ENCODE assay signal across 1 cellular context in the genomic region with DNA sequence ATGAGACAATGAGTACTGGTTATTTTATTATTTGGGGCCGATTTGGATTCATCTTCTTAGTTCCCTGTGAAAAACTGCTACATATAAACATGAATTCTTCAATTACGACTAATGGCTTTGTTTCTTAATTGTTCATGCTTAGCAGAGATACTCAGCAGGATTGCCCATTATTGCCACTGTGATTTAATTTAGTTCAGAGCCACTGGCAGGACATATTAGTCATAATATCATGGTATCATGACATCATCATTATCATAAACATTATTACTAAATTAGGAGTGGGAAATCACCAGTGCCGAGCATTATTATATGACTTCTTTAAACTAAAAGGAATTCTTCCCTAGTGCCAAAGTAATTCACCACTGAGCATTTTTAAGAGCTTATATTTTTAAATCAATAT.
TF ChIP-seq lines count a peak whose summit lies in the region.

No MANE protein-coding gene starts in this region.

TF ChIP-seq in SK-N-SH treated with all-trans-retinoic acid at 6 μM for 48 hours, 23 proteins besides CTCF, POLR2A, EP300 and RAD21 (continued from another document):
- TF ChIP-seq PATZ1 (CRISPR knock-in tag; IDR thresholded peaks at IDR 0.05; ENCODE audit: borderline replicate concordance) = no peak
TF ChIP-seq in SK-N-SH treated with all-trans-retinoic acid at 6 μM for 48 hours: peak in this region for 1.
